ENCODE assay signal across 17 cellular contexts in the genomic region with DNA sequence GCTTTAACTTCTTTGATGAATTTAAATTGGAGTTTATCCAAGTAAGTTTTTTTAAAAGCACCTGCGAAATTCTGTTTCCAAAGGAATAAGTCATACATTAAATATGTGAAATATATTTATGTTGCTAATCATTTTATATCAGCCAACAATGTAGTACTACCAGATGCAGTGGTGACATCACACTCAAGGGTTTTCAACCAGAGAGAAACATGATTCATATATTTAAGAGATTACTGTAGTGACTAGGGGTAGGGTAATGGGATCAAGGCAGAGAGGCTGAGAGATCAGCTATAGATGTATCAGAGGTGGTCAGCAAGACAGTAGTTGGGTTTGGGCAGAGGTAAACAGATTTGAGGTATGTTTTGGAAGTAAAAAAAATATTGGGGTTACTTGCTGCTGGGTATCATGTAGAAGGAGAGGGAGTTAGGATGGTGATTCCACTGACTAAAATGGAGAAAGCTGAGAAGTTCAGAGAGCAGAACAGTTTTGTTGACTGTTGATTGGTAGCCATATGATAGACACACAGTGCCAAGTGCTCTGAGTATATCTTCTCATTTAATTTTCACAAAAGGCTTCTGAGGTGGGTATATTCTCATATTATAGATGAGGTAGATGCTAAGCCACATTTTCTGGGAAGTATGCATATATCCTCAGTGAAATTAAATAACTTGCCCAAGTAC. TPM values are rescaled to one million over a fixed set of nuclear protein-coding genes. Genes with fewer than 3 reads are reported as not detected.
DNase-seq lines count a peak whose midpoint lies in the region; ATAC-seq, FAIRE-seq and TF ChIP-seq lines count a peak whose summit lies in the region.
"Had no signal": no experiment of that assay in that cellular context is flagged by ENCODE, and none has a peak within 500 bp of the region (broad histone marks: within the 10 kb centered on the region; RNA-seq: fewer than 3 reads in every experiment).

No MANE protein-coding gene starts in this region.

- no peaks in the 10 kb centered on the region for H3K27me3 ChIP-seq in CD4-positive, CD25-positive, alpha-beta regulatory T cell (ENCODE audit: control insufficient read depth, insufficient read depth, low read length)
- H3K27me3 ChIP-seq in spleen (replicated peaks in 1 of 7) = no peaks in the 10 kb centered on the region
- H3K27me3 ChIP-seq in sigmoid colon = no peaks in the 10 kb centered on the region
- H3K27me3 ChIP-seq: adrenal gland had no signal

- H3K27me3 Mint-ChIP-seq in CD4-positive, CD25-positive, alpha-beta regulatory T cell = no peaks in the 10 kb centered on the region
- no peaks in the 10 kb centered on the region for H3K27me3 Mint-ChIP-seq in activated naive CD8-positive, alpha-beta T cell
- H3K27me3 Mint-ChIP-seq: IgD-negative memory B cell, memory B cell had no signal

- H3K4me3 Mint-ChIP-seq in CD4-positive, CD25-positive, alpha-beta regulatory T cell = no peak overlapping the region
- H3K4me3 Mint-ChIP-seq in activated naive CD8-positive, alpha-beta T cell = no peak overlapping the region
- H3K4me3 Mint-ChIP-seq: IgD-negative memory B cell, memory B cell had no signal

- H3K4me3 ChIP-seq in CD4-positive, CD25-positive, alpha-beta regulatory T cell (ENCODE audit: low read depth, low read length) = no peak overlapping the region
- no peak overlapping the region for H3K4me3 ChIP-seq in spleen
- no peak overlapping the region for H3K4me3 ChIP-seq in sigmoid colon
- H3K4me3 ChIP-seq: adrenal gland had no signal

- H3K27ac Mint-ChIP-seq in CD4-positive, CD25-positive, alpha-beta regulatory T cell = peak overlapping the region in 2 of 3 donors; percentile 10 to 16
- peak overlapping the region; percentile 55 for H3K27ac Mint-ChIP-seq in activated naive CD8-positive, alpha-beta T cell
- H3K27ac Mint-ChIP-seq: IgD-negative memory B cell had no signal

- no peak for TF ChIP-seq CTCF in spleen (IDR thresholded peaks at IDR 0.05 in 8 of 11, conservative IDR thresholded peaks at IDR 0.05 in 3 of 11)
- no peak for TF ChIP-seq CTCF in sigmoid colon (IDR thresholded peaks at IDR 0.05)

- 93 to 99% (median 95%) methylated on average over 1 of the region's 1 CpG for WGBS in spleen, 5 donors
- WGBS in sigmoid colon, 2 donors = 96% methylated on average over 1 of the region's 1 CpG

- intact Hi-C loops in spleen (cut with DNase I; ENCODE audit: low total_unique reads) = loop anchor here (10.0 kb wide), 1 partner anchor 525 kb away; no protein-coding TSS in a partner anchor
- intact Hi-C loops in sigmoid colon (cut with DNase I) = loop anchor here (10.0 kb wide), 1 partner anchor 515 kb away; a partner anchor contains a TSS

- H3K9me3 ChIP-seq in CD4-positive, CD25-positive, alpha-beta regulatory T cell (ENCODE audit: control insufficient read depth in 2 of 2, low read length in 2 of 2) = no peaks in the 10 kb centered on the region
- H3K9me3 ChIP-seq in spleen (no peaks in the 10 kb centered on the region), sigmoid colon (no peaks in the 10 kb centered on the region)

- H3K27ac ChIP-seq in CD4-positive, CD25-positive, alpha-beta regulatory T cell (ENCODE audit: insufficient read depth, low read length, poor library complexity, severe bottlenecking) = no peak overlapping the region
- H3K27ac ChIP-seq in spleen (no peak overlapping the region), sigmoid colon (no peak overlapping the region)
- H3K27ac ChIP-seq: adrenal gland had no signal

- no peak for TF ChIP-seq EP300 in sigmoid colon (IDR thresholded peaks at IDR 0.05)

- H3K9me3 Mint-ChIP-seq in CD4-positive, CD25-positive, alpha-beta regulatory T cell = peaks cover 0 to 2% (median 0%) of the 10 kb centered on the region in 7 donors
- H3K9me3 Mint-ChIP-seq in activated naive CD8-positive, alpha-beta T cell (ENCODE audit: low read depth) = no peaks in the 10 kb centered on the region
- H3K9me3 Mint-ChIP-seq: memory B cell had no signal

- peaks cover 49% of the 10 kb centered on the region for H3K36me3 ChIP-seq in CD4-positive, CD25-positive, alpha-beta regulatory T cell (ENCODE audit: control insufficient read depth, insufficient read depth, low read length)
- peaks cover 0 to 97% (median 51%) of the 10 kb centered on the region in 6 donors for H3K36me3 ChIP-seq in spleen
- peaks cover 0 to 81% (median 7%) of the 10 kb centered on the region in 4 donors for H3K36me3 ChIP-seq in sigmoid colon

- H3K4me1 Mint-ChIP-seq in CD4-positive, CD25-positive, alpha-beta regulatory T cell = peaks cover 0 to 10% (median 2%) of the 10 kb centered on the region in 4 donors
- H3K4me1 Mint-ChIP-seq in activated naive CD8-positive, alpha-beta T cell (ENCODE audit: low read depth) = peaks cover 5% of the 10 kb centered on the region
- H3K4me1 Mint-ChIP-seq: memory B cell had no signal

- no peak for ATAC-seq in CD4-positive, CD25-positive, alpha-beta regulatory T cell (ENCODE audit: low read depth in 2 of 2)

- peak; percentile 48 for FAIRE-seq in GM12892 (lab: Jason Lieb, UNC)

- H3K36me3 Mint-ChIP-seq in CD4-positive, CD25-positive, alpha-beta regulatory T cell = peaks cover 33% of the 10 kb centered on the region
- peaks cover 11% of the 10 kb centered on the region for H3K36me3 Mint-ChIP-seq in activated naive CD8-positive, alpha-beta T cell

- TF ChIP-seq POLR2A in GM12892 (IDR thresholded peaks at IDR 0.05; ENCODE audit: low read depth, low read length) = no peak
- TF ChIP-seq POLR2A in spleen (IDR thresholded peaks at IDR 0.05) = no peak
- no peak for TF ChIP-seq POLR2A in sigmoid colon (IDR thresholded peaks at IDR 0.05)

- no peak for DNase-seq in CD4-positive, CD25-positive, alpha-beta regulatory T cell
- DNase-seq in GM12892 (ENCODE audit: insufficient read length) (no peak), hepatic stellate cell (ENCODE audit: low spot score) (peak; percentile 19), spleen (no peak), NCI-H187 (lab: John Stamatoyannopoulos, UW) (no peak), NCI-H510A treated with DMSO at 0.1 percent for 48 hours (lab: John Stamatoyannopoulos, UW) (no peak), sigmoid colon (no peak)
- DNase-seq: activated CD8-positive, alpha-beta memory T cell treated with anti-CD3 and anti-CD28 coated beads for 24 hours; adrenal gland; dermis blood vessel endothelial cell; GDM1; NCI-H1417 treated with DMSO at 0.1 percent for 48 hours; NCI-H774; SHP77 treated with DMSO at 0.1 percent for 48 hours had no signal

- H3K4me1 ChIP-seq in CD4-positive, CD25-positive, alpha-beta regulatory T cell (ENCODE audit: control insufficient read depth, insufficient read depth, low read length, poor library complexity, severe bottlenecking) = no peaks in the 10 kb centered on the region
- H3K4me1 ChIP-seq in spleen (no peaks in the 10 kb centered on the region), sigmoid colon (no peaks in the 10 kb centered on the region)
- H3K4me1 ChIP-seq: adrenal gland had no signal

RNA-seq across cellular contexts. Expression of a gene that starts 39.4 kb away (rescaled TPM):
- total RNA-seq in CD4-positive, CD25-positive, alpha-beta regulatory T cell = 67.7 TPM
- polyA plus RNA-seq in CD4-positive, CD25-positive, alpha-beta regulatory T cell = 10 to 100 TPM; 51.6 to 69.9 (median 59.3) TPM
- 54.3 TPM for polyA plus RNA-seq in GM12892 (2012; ENCODE audit: missing spikeins)
- total RNA-seq in spleen (10 to 100 TPM; 36.3 to 50.4 (median 43.5) TPM), sigmoid colon (10 to 100 TPM; 35.8 to 71.3 (median 41.0) TPM)
- polyA plus RNA-seq in spleen (10 to 100 TPM; 19.2 to 23.5 (median 22.2) TPM), sigmoid colon (10 to 100 TPM; 15.0 to 18.7 (median 16.0) TPM)

RNA-seq across cellular contexts. Expression of a gene that starts 40.1 kb away (rescaled TPM):
- total RNA-seq in CD4-positive, CD25-positive, alpha-beta regulatory T cell = 72.7 TPM
- polyA plus RNA-seq in CD4-positive, CD25-positive, alpha-beta regulatory T cell = 10 to 100 TPM; 12.8 to 21.0 (median 13.5) TPM
- polyA plus RNA-seq in GM12892 (2012; ENCODE audit: missing spikeins) = 28.4 TPM
- 10 to 100 TPM; 34.9 to 47.4 (median 37.2) TPM for total RNA-seq in spleen
- 10 to 100 TPM; 15.9 to 19.7 (median 16.5) TPM for polyA plus RNA-seq in spleen
- 10 to 100 TPM; 19.3 to 33.0 (median 21.4) TPM for total RNA-seq in sigmoid colon
- 10 to 100 TPM in 1 of 3 donors, 1 to 10 TPM in 2; 3.9 to 10.9 (median 4.8) TPM for polyA plus RNA-seq in sigmoid colon
